In the genomic region with DNA sequence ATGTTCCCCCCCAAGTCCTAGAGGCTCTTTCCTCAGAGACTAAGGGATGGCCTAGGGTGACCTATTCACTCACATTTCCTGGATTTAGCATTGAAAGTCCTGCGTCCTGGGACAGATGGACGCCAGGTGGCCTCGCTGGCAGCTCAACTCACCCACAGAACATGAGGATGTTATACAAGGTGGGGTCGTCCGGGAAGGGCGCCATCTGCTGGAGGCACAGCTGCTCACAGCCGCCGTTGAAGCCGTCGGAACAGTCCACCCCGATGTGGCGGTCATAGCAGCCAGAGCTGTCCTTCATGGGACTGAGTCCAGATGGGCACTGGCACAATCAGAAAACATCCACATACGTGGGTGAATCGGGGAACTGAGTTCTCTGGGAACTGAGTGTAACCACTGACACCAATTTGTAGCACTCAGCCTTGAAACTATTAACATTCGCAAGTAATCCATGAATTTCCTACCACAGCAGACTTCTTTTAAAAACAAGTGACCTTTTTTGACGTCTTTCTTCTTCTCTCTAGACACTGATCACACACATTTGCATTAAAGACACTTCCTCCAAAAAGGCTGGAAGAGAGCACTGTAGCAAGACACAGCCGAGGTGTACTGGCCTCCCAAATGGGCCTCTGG, we compare ENCODE assay signal across 8 cellular contexts.
DNase-seq lines count a peak whose midpoint lies in the region; ATAC-seq and TF ChIP-seq lines count a peak whose summit lies in the region.

No MANE protein-coding gene starts in this region.

- no peaks in the 10 kb centered on the region for H3K27me3 ChIP-seq in stomach

- no peaks in the 10 kb centered on the region for H3K27me3 Mint-ChIP-seq in activated T-helper 2 cell treated with anti-CD3 and anti-CD28 coated beads, Interferon-gamma antibody, Interleukin-2, Interleukin-4, amounts not matched to agents 10 μg/mL and 5 μg/mL and 100 μg/mL, durations not matched to agents 14 hours and 24 hours and 36 hours (ENCODE audit: low read depth)

- intact Hi-C loops in activated T-helper 2 cell treated with anti-CD3 and anti-CD28 coated beads, Interferon-gamma antibody, Interleukin-2, Interleukin-4, amounts not matched to agents 10 μg/mL and 5 μg/mL and 100 μg/mL, durations not matched to agents 14 hours and 24 hours and 36 hours (cut with micrococcal nuclease) = loop anchor here (2.0 kb wide), 1 partner anchor 52 kb away; no protein-coding TSS in a partner anchor
- intact Hi-C loops in stomach (cut with DNase I; ENCODE audit: low total_unique reads) = no loop called here

- no peak overlapping the region for H3K27ac Mint-ChIP-seq in activated T-helper 2 cell treated with anti-CD3 and anti-CD28 coated beads, Interferon-gamma antibody, Interleukin-2, Interleukin-4, amounts not matched to agents 10 μg/mL and 5 μg/mL and 100 μg/mL, durations not matched to agents 14 hours and 24 hours and 36 hours

- H3K4me1 ChIP-seq in stomach = no peaks in the 10 kb centered on the region

- no peak for TF ChIP-seq POLR2A in stomach (IDR thresholded peaks at IDR 0.05)

- ATAC-seq in GM19351 (IDR thresholded peaks at IDR 0.05; ENCODE audit: unreplicated experiment) = peak; percentile 96
- no peak for ATAC-seq in HG03460 (IDR thresholded peaks at IDR 0.05; ENCODE audit: unreplicated experiment)

- TF ChIP-seq EP300 in stomach (IDR thresholded peaks at IDR 0.05) = no peak

- H3K36me3 Mint-ChIP-seq in activated T-helper 2 cell treated with anti-CD3 and anti-CD28 coated beads, Interferon-gamma antibody, Interleukin-2, Interleukin-4, amounts not matched to agents 10 μg/mL and 5 μg/mL and 100 μg/mL, durations not matched to agents 14 hours and 24 hours and 36 hours (ENCODE audit: low read depth) = no peaks in the 10 kb centered on the region

- DNase-seq in DMS53 treated with DMSO at 0.1 percent for 48 hours (lab: John Stamatoyannopoulos, UW; ENCODE audit: unreplicated experiment) = peak; percentile 77
- peak; percentile 37 for DNase-seq in KBM-7
- DNase-seq in activated T-helper 2 cell treated with anti-CD3 and anti-CD28 coated beads, Interferon-gamma antibody, Interleukin-2, Interleukin-4, amounts not matched to agents 10 μg/mL and 5 μg/mL and 100 μg/mL, durations not matched to agents 14 hours and 24 hours and 36 hours (ENCODE audit: low spot score) = peak; percentile 8
- peak; percentile 85 for DNase-seq in iPS-NIHi11 (ENCODE audit: low spot score)
- peak; percentile 82 for DNase-seq in stomach
- DNase-seq in inferior parietal cortex (ENCODE audit: extremely low spot score) = no peak

- H3K4me1 Mint-ChIP-seq in activated T-helper 2 cell treated with anti-CD3 and anti-CD28 coated beads, Interferon-gamma antibody, Interleukin-2, Interleukin-4, amounts not matched to agents 10 μg/mL and 5 μg/mL and 100 μg/mL, durations not matched to agents 14 hours and 24 hours and 36 hours (ENCODE audit: low read depth) = no peaks in the 10 kb centered on the region

- H3K4me3 ChIP-seq in stomach = no peak overlapping the region

- H3K27ac ChIP-seq in stomach = no peak overlapping the region

- peak in 5 of 7 experiments; percentile 44 to 85 (median 57) for TF ChIP-seq CTCF in stomach (IDR thresholded peaks at IDR 0.05)

- WGBS in stomach, 5 donors = 21 to 53% (median 24%) methylated on average over 7 to 17 of the region's 17 CpGs

- H3K4me3 Mint-ChIP-seq in activated T-helper 2 cell treated with anti-CD3 and anti-CD28 coated beads, Interferon-gamma antibody, Interleukin-2, Interleukin-4, amounts not matched to agents 10 μg/mL and 5 μg/mL and 100 μg/mL, durations not matched to agents 14 hours and 24 hours and 36 hours (ENCODE audit: low read depth) = no peak overlapping the region

- no peaks in the 10 kb centered on the region for H3K9me3 Mint-ChIP-seq in activated T-helper 2 cell treated with anti-CD3 and anti-CD28 coated beads, Interferon-gamma antibody, Interleukin-2, Interleukin-4, amounts not matched to agents 10 μg/mL and 5 μg/mL and 100 μg/mL, durations not matched to agents 14 hours and 24 hours and 36 hours

- H3K36me3 ChIP-seq in stomach = no peaks in the 10 kb centered on the region

- in situ Hi-C loops in KBM-7 (cut with MboI; ENCODE audit: low pct_unique_long_range_greater_than_20kb, low sequenced_read_pairs) = no loop called here

- no peaks in the 10 kb centered on the region for H3K9me3 ChIP-seq in stomach
